8 cellular contexts compared by ENCODE assay signal in genomic region chr11:17207317-17208256, GRCh38. TPM values are rescaled to one million over a fixed set of nuclear protein-coding genes. Genes with fewer than 3 reads are reported as not detected.
DNase-seq lines count a peak whose midpoint lies in the region; ATAC-seq and TF ChIP-seq lines count a peak whose summit lies in the region.

Gene PIK3C2A, minus strand, starts transcription at chr11:17207986. Its CDS starts 38,245 bp downstream, at chr11:17169741.

- peak within 1 kb of the TSS; percentile 93 to 99 (median 98) for H3K4me3 Mint-ChIP-seq in immature natural killer cell

- peak within 1 kb of the TSS; percentile 95 to 99 (median 98) for H3K27ac Mint-ChIP-seq in immature natural killer cell

- DNase-seq in AG10803 (ENCODE audit: low read depth): peak; percentile 87
- peak; percentile 91 for DNase-seq in NCI-H345 treated with DMSO at 0.1 percent for 48 hours (lab: John Stamatoyannopoulos, UW; ENCODE audit: unreplicated experiment)
- peak; percentile 88 to 92 (median 92) for DNase-seq in activated CD4-positive, CD25-positive, alpha-beta regulatory T cell (lab: John Stamatoyannopoulos, UW)
- DNase-seq in caudate nucleus (lab: John Stamatoyannopoulos, UW): peak; percentile 52 to 99 (median 90)
- DNase-seq in immature natural killer cell: peak; percentile 92 to 93 (median 93)
- DNase-seq in spleen: peak; percentile 100

- ATAC-seq in GM19035 (IDR thresholded peaks at IDR 0.05; ENCODE audit: unreplicated experiment) (peak; percentile 98), HG03342 (IDR thresholded peaks at IDR 0.05; ENCODE audit: unreplicated experiment) (peak; percentile 96)

- intact Hi-C loops in spleen (cut with DNase I; ENCODE audit: low total_unique reads): loop anchor here (10.0 kb wide), 1 partner anchor 123 kb away; no protein-coding TSS in a partner anchor

- H3K27me3 ChIP-seq in spleen (replicated peaks in 1 of 7): no peaks in the 10 kb centered on the region

- peaks cover 0 to 5% (median 4%) of the 10 kb centered on the region in 3 donors for H3K27me3 Mint-ChIP-seq in immature natural killer cell (ENCODE audit: low read depth in 3 of 3)

- H3K36me3 ChIP-seq in spleen: peaks cover 0 to 17% (median 0%) of the 10 kb centered on the region in 6 donors

- H3K27ac ChIP-seq in caudate nucleus (ENCODE audit: low read depth, low read length): peak within 1 kb of the TSS; percentile 93
- peak within 1 kb of the TSS; percentile 78 to 98 (median 94) for H3K27ac ChIP-seq in spleen

- peak in 2 of 3 donors; percentile 41 to 91 for TF ChIP-seq POLR2A in spleen (IDR thresholded peaks at IDR 0.05)

- H3K9me3 ChIP-seq in spleen: no peaks in the 10 kb centered on the region

- WGBS in spleen, 5 donors: 0 to 4% (median 1%) methylated on average over 35 to 72 of the region's 72 CpGs

- peaks cover 44 to 61% of the 10 kb centered on the region in 2 donors for H3K4me1 Mint-ChIP-seq in immature natural killer cell

- peaks cover 0 to 4% (median 3%) of the 10 kb centered on the region in 3 donors for H3K36me3 Mint-ChIP-seq in immature natural killer cell

- peaks cover 9 to 80% (median 45%) of the 10 kb centered on the region in 6 donors for H3K4me1 ChIP-seq in spleen

- no peaks in the 10 kb centered on the region for H3K9me3 Mint-ChIP-seq in immature natural killer cell

- no peak for TF ChIP-seq CTCF in AG10803 (conservative IDR thresholded peaks at IDR 0.05; ENCODE audit: low read length)
- peak in 1 of 11 experiments; percentile 16 for TF ChIP-seq CTCF in spleen (IDR thresholded peaks at IDR 0.05 in 8 of 11, conservative IDR thresholded peaks at IDR 0.05 in 3 of 11)

- H3K4me3 ChIP-seq in AG10803 (ENCODE audit: low read length) (peak within 1 kb of the TSS; percentile 88), spleen (peak within 1 kb of the TSS; percentile 60 to 95 (median 78))

RNA-seq across cellular contexts. Expression of gene PIK3C2A, which starts in this region (rescaled TPM):
- polyA plus RNA-seq in immature natural killer cell: 10 to 100 TPM in 1 of 3 donors, 1 to 10 TPM in 2; 5.0 to 13.3 (median 5.5) TPM
- 10 to 100 TPM; 45.2 to 79.3 (median 69.8) TPM for total RNA-seq in spleen
- 1 to 10 TPM; 6.1 to 8.9 (median 6.1) TPM for polyA plus RNA-seq in spleen

Comparison
In these comparisons a context has a peak if more than half of its experiments do, and no peak if none do; other contexts are left out.
1. Peak in every context shown above with its lines: DNase-seq, ATAC-seq, H3K4me3 ChIP-seq and H3K27ac ChIP-seq.